1 cellular context compared by ENCODE assay signal in genomic region chr12:56633465-56634241, GRCh38.
TF ChIP-seq lines count a peak whose summit lies in the region.

No MANE protein-coding gene starts in this region.

TF ChIP-seq in H1, 55 proteins besides CTCF, POLR2A, EP300 and RAD21:
- TF ChIP-seq ATF2 (IDR thresholded peaks at IDR 0.05; ENCODE audit: low read length): 0 out of 2 replicates have a peak, but pooled peaks have one; percentile 20
- TF ChIP-seq CBX8 (IDR thresholded peaks at IDR 0.05; ENCODE audit: borderline replicate concordance, low read depth, low read length): no peak
- 0 out of 4 replicates have a peak, but pooled peaks of 1 of the 2 experiments have one; percentile 18 for TF ChIP-seq SIN3A (conservative IDR thresholded peaks at IDR 0.05 in 1 of 2, IDR thresholded peaks at IDR 0.05 in 1 of 2; ENCODE audit: low read depth in 1 of 2, low read length in 2 of 2)
- TF ChIP-seq BRCA1 (IDR thresholded peaks at IDR 0.05; ENCODE audit: low read depth, low read length): no peak
